Comparison of ENCODE assay signal across 25 cellular contexts in genomic region chr10:32911285-32912016, GRCh38. TPM values are rescaled to one million over a fixed set of nuclear protein-coding genes. Genes with fewer than 3 reads are reported as not detected.
DNase-seq lines count a peak whose midpoint lies in the region; ATAC-seq, FAIRE-seq and TF ChIP-seq lines count a peak whose summit lies in the region.
"Had no signal": no experiment of that assay in that cellular context is flagged by ENCODE, and none has a peak within 500 bp of the region (broad histone marks: within the 10 kb centered on the region; RNA-seq: fewer than 3 reads in every experiment).

No MANE protein-coding gene starts in this region.

- TF ChIP-seq EP300 in GM12878 (IDR thresholded peaks at IDR 0.05; ENCODE audit: borderline replicate concordance in 1 of 2, control insufficient read depth in 1 of 2, low read depth in 2 of 2, low read length in 2 of 2) (no peak), sigmoid colon (IDR thresholded peaks at IDR 0.05) (no peak)

- BruUV-seq in GM12878 (replicated peaks; lab: Mats Ljungman, UMichigan): no TSS peak

- ATAC-seq in GM12878 (no peak), pancreas (peak in 3 of 4 donors; percentile 45 to 77 (median 62))
- ATAC-seq: activated naive CD8-positive, alpha-beta T cell treated with anti-CD3 and anti-CD28 coated beads, Interleukin-2, amount 50 U/mL, for 24 hours; esophagus mucosa; gastrocnemius medialis; WTC11 had no signal

- peak overlapping the region; percentile 21 for H3K27ac Mint-ChIP-seq in activated naive CD4-positive, alpha-beta T cell treated with anti-CD3 and anti-CD28 coated beads, Interleukin-2, amount 10 ng/mL, durations not matched to agents 7 days and 5 days
- no peak overlapping the region for H3K27ac Mint-ChIP-seq in activated naive CD4-positive, alpha-beta T cell treated with anti-CD3 and anti-CD28 coated beads for 36 hours
- H3K27ac Mint-ChIP-seq in HFFc6: peak overlapping the region; percentile 52
- H3K27ac Mint-ChIP-seq: activated naive CD8-positive, alpha-beta T cell treated with anti-CD3 and anti-CD28 coated beads, Interleukin-2, amount 50 U/mL, for 24 hours had no signal

- H3K4me1 ChIP-seq in GM12878 (ENCODE audit: control insufficient read depth, insufficient read depth, low read length) (no peaks in the 10 kb centered on the region), pancreas (peaks cover 0 to 8% (median 3%) of the 10 kb centered on the region in 3 donors), sigmoid colon (no peaks in the 10 kb centered on the region), SJCRH30 (no peaks in the 10 kb centered on the region)
- H3K4me1 ChIP-seq: BLaER1, gastrocnemius medialis, psoas muscle had no signal

- 90% methylated on average over 11 of the region's 11 CpGs for WGBS in GM12878 (ENCODE audit: insufficient coverage, insufficient replicate concordance, low lambda C conversion rate, missing lambda C conversion rate)
- WGBS in pancreas, 2 donors: 80 to 83% methylated on average over 11 of the region's 11 CpGs
- 93% methylated on average over 11 of the region's 11 CpGs for WGBS in sigmoid colon, 2 donors

- RAD21 ChIA-PET in GM12878 (lab: Charles Lee; ENCODE audit: unreplicated experiment): no interaction called here

- H3K4me1 Mint-ChIP-seq in activated naive CD4-positive, alpha-beta T cell treated with anti-CD3 and anti-CD28 coated beads, Interleukin-2, amount 10 ng/mL, durations not matched to agents 7 days and 5 days: no peaks in the 10 kb centered on the region
- no peaks in the 10 kb centered on the region for H3K4me1 Mint-ChIP-seq in activated naive CD4-positive, alpha-beta T cell treated with anti-CD3 and anti-CD28 coated beads for 36 hours (ENCODE audit: low read depth)
- peaks cover 44% of the 10 kb centered on the region for H3K4me1 Mint-ChIP-seq in HFFc6 (ENCODE audit: low read depth)
- H3K4me1 Mint-ChIP-seq: WTC11 had no signal

- H3K27me3 Mint-ChIP-seq in activated naive CD4-positive, alpha-beta T cell treated with anti-CD3 and anti-CD28 coated beads, Interleukin-2, amount 10 ng/mL, durations not matched to agents 7 days and 5 days: no peaks in the 10 kb centered on the region
- no peaks in the 10 kb centered on the region for H3K27me3 Mint-ChIP-seq in activated naive CD4-positive, alpha-beta T cell treated with anti-CD3 and anti-CD28 coated beads for 36 hours (ENCODE audit: low read depth)
- peaks cover 4% of the 10 kb centered on the region for H3K27me3 Mint-ChIP-seq in HFFc6 (ENCODE audit: insufficient read depth)
- H3K27me3 Mint-ChIP-seq: activated naive CD8-positive, alpha-beta T cell treated with anti-CD3 and anti-CD28 coated beads, Interleukin-2, amount 50 U/mL, for 24 hours had no signal

- intact Hi-C loops in activated naive CD4-positive, alpha-beta T cell treated with anti-CD3 and anti-CD28 coated beads for 36 hours (cut with micrococcal nuclease): no loop called here
- intact Hi-C loops in GM12878 (cut with micrococcal nuclease; ENCODE audit: unreplicated experiment) (no loop called here), pancreas (cut with DNase I) (no loop called here), sigmoid colon (cut with DNase I) (no loop called here)

- H3K36me3 Mint-ChIP-seq in activated naive CD4-positive, alpha-beta T cell treated with anti-CD3 and anti-CD28 coated beads, Interleukin-2, amount 10 ng/mL, durations not matched to agents 7 days and 5 days: peaks cover 53% of the 10 kb centered on the region
- peaks cover 49% of the 10 kb centered on the region for H3K36me3 Mint-ChIP-seq in activated naive CD4-positive, alpha-beta T cell treated with anti-CD3 and anti-CD28 coated beads for 36 hours (ENCODE audit: low read depth)
- peaks cover 69% of the 10 kb centered on the region for H3K36me3 Mint-ChIP-seq in HFFc6 (ENCODE audit: low read depth)

- TF ChIP-seq POLR2A in GM12878 (IDR thresholded peaks at IDR 0.05; ENCODE audit: low read depth, low read length) (no peak), sigmoid colon (IDR thresholded peaks at IDR 0.05) (no peak)

- TF ChIP-seq CTCF in HFFc6 (IDR thresholded peaks at IDR 0.05) (no peak), GM12878 (IDR thresholded peaks at IDR 0.05 in 2 of 3, conservative IDR thresholded peaks at IDR 0.05 in 1 of 3; ENCODE audit: control insufficient read depth in 2 of 3, extremely low read depth in 1 of 3, insufficient read depth in 1 of 3, low read depth in 3 of 3, low read length in 3 of 3) (no peak), pancreas (IDR thresholded peaks at IDR 0.05) (no peak), sigmoid colon (IDR thresholded peaks at IDR 0.05) (no peak)

- H3K4me3 Mint-ChIP-seq in activated naive CD4-positive, alpha-beta T cell treated with anti-CD3 and anti-CD28 coated beads, Interleukin-2, amount 10 ng/mL, durations not matched to agents 7 days and 5 days: no peak overlapping the region
- no peak overlapping the region for H3K4me3 Mint-ChIP-seq in activated naive CD4-positive, alpha-beta T cell treated with anti-CD3 and anti-CD28 coated beads for 36 hours
- no peak overlapping the region; the same call in 1 of the 2 replicates for H3K4me3 Mint-ChIP-seq in HFFc6
- H3K4me3 Mint-ChIP-seq: activated naive CD8-positive, alpha-beta T cell treated with anti-CD3 and anti-CD28 coated beads, Interleukin-2, amount 50 U/mL, for 24 hours; WTC11 had no signal

- FAIRE-seq in GM12878 (lab: Jason Lieb, UNC) (peak; percentile 75), pancreas (lab: Jason Lieb, UNC) (no peak)
- FAIRE-seq: HTR-8/SVneo had no signal

- H3K4me2 ChIP-seq in GM12878 (ENCODE audit: control insufficient read depth, insufficient read depth): no peak overlapping the region
- H3K4me2 ChIP-seq: BLaER1 had no signal

- no peak for TF ChIP-seq RAD21 in GM12878 (IDR thresholded peaks at IDR 0.05; ENCODE audit: insufficient read depth, low read depth, low read length)

- CTCF ChIA-PET in activated naive CD4-positive, alpha-beta T cell treated with anti-CD3 and anti-CD28 coated beads, Interleukin-2, amount 10 ng/mL, durations not matched to agents 7 days and 5 days (lab: Charles Lee): no interaction called here
- CTCF ChIA-PET in activated naive CD4-positive, alpha-beta T cell treated with anti-CD3 and anti-CD28 coated beads for 36 hours (lab: Charles Lee): interaction anchor here (1.1 kb wide), 1 partner anchor 81 kb away, joined by 3 read pairs; no protein-coding TSS in a partner anchor
- CTCF ChIA-PET in GM12878 (lab: Yijun Ruan, JAX): no interaction called here

- no peak overlapping the region for H3K4me3 ChIP-seq in GM12878
- no peak overlapping the region for H3K4me3 ChIP-seq in pancreas
- no peak overlapping the region for H3K4me3 ChIP-seq in sigmoid colon
- no peak overlapping the region for H3K4me3 ChIP-seq in SJCRH30
- H3K4me3 ChIP-seq: BLaER1, gastrocnemius medialis, lung, psoas muscle had no signal

- H4K20me1 ChIP-seq in GM12878 (ENCODE audit: control insufficient read depth, insufficient read depth): no peaks in the 10 kb centered on the region; the same call in 1 of the 2 replicates
- H4K20me1 ChIP-seq: BLaER1 had no signal

- H3K36me3 ChIP-seq in GM12878 (ENCODE audit: control insufficient read depth in 2 of 2, insufficient read depth in 2 of 2, low read length in 1 of 2) (0 out of 4 replicates have a peak, but pooled peaks cover 0 to 3% of the 10 kb centered on the region in 2 experiments), pancreas (peaks cover 0 to 24% (median 0%) of the 10 kb centered on the region in 3 donors), sigmoid colon (peaks cover 8 to 76% (median 27%) of the 10 kb centered on the region in 4 donors), SJCRH30 (peaks cover 72% of the 10 kb centered on the region)

- SMC1A ChIA-PET in GM12878 (lab: Charles Lee; ENCODE audit: uncharacterized antibody, unreplicated experiment): no interaction called here

- no peaks in the 10 kb centered on the region for H3K79me2 ChIP-seq in GM12878 (ENCODE audit: control insufficient read depth, insufficient read depth, low read length)

- in situ Hi-C loops in GM12878 (cut with MboI): no loop called here

- POLR2A ChIA-PET in GM12878 (lab: Charles Lee): no interaction called here

- no peak overlapping the region for H2AFZ ChIP-seq in GM12878 (ENCODE audit: control insufficient read depth, low read depth, low read length)

- no peak overlapping the region for H3K27ac ChIP-seq in GM12878 (ENCODE audit: control insufficient read depth, insufficient read depth)
- H3K27ac ChIP-seq in pancreas: no peak overlapping the region
- no peak overlapping the region for H3K27ac ChIP-seq in sigmoid colon
- no peak overlapping the region for H3K27ac ChIP-seq in SJCRH30
- H3K27ac ChIP-seq: BLaER1, gastrocnemius medialis, psoas muscle had no signal

- no peaks in the 10 kb centered on the region for H3K9me3 ChIP-seq in GM12878 (replicated peaks; ENCODE audit: control insufficient read depth, insufficient read depth, low read length)
- no peaks in the 10 kb centered on the region for H3K9me3 ChIP-seq in pancreas
- H3K9me3 ChIP-seq in sigmoid colon: no peaks in the 10 kb centered on the region
- H3K9me3 ChIP-seq in SJCRH30 (replicated peaks): no peaks in the 10 kb centered on the region
- H3K9me3 ChIP-seq: gastrocnemius medialis, psoas muscle had no signal

- H3K27me3 ChIP-seq in GM12878 (replicated peaks in 1 of 2; ENCODE audit: control insufficient read depth in 2 of 2, insufficient read depth in 2 of 2, low read length in 1 of 2) (no peaks in the 10 kb centered on the region), pancreas (no peaks in the 10 kb centered on the region), sigmoid colon (no peaks in the 10 kb centered on the region), SJCRH30 (no peaks in the 10 kb centered on the region)
- H3K27me3 ChIP-seq: BLaER1, gastrocnemius medialis had no signal

- H3K9ac ChIP-seq in GM12878 (ENCODE audit: control insufficient read depth, insufficient read depth, low read length): no peak overlapping the region
- H3K9ac ChIP-seq: BLaER1 had no signal

- H3K9me3 Mint-ChIP-seq in activated naive CD4-positive, alpha-beta T cell treated with anti-CD3 and anti-CD28 coated beads, Interleukin-2, amount 10 ng/mL, durations not matched to agents 7 days and 5 days: no peaks in the 10 kb centered on the region
- H3K9me3 Mint-ChIP-seq in activated naive CD4-positive, alpha-beta T cell treated with anti-CD3 and anti-CD28 coated beads for 36 hours: no peaks in the 10 kb centered on the region
- no peaks in the 10 kb centered on the region for H3K9me3 Mint-ChIP-seq in HFFc6
- H3K9me3 Mint-ChIP-seq: activated naive CD8-positive, alpha-beta T cell treated with anti-CD3 and anti-CD28 coated beads, Interleukin-2, amount 50 U/mL, for 24 hours; WTC11 had no signal

- DNase-seq in activated naive CD4-positive, alpha-beta T cell treated with anti-CD3 and anti-CD28 coated beads, Interleukin-2, amount 10 ng/mL, durations not matched to agents 7 days and 5 days: no peak
- DNase-seq in activated naive CD4-positive, alpha-beta T cell treated with anti-CD3 and anti-CD28 coated beads for 36 hours: no peak
- DNase-seq in HFFc6: no peak
- DNase-seq in GM12878 (ENCODE audit: low read depth, low spot score): no peak
- DNase-seq in pancreas: no peak
- DNase-seq in NCI-H1694 (lab: John Stamatoyannopoulos, UW): no peak
- no peak for DNase-seq in sigmoid colon
- no peak for DNase-seq in SJCRH30
- DNase-seq: activated CD4-positive, alpha-beta T cell treated with anti-CD3 and anti-CD28 coated beads, Interleukin-2, amount 50 U/mL, for 48 hours; activated effector memory CD4-positive, alpha-beta T cell treated with Interleukin-2 at 50 U/mL for 16 hours; activated naive CD8-positive, alpha-beta T cell treated with anti-CD3 and anti-CD28 coated beads, Interleukin-2, amount 50 U/mL, for 24 hours; effector memory CD4-positive, alpha-beta T cell; gastrocnemius medialis; NCI-H1092; NCI-H2029; NCI-H526 treated with DMSO at 0.1 percent for 48 hours; psoas muscle; Right ventricle myocardium superior; T1000; trophoblast cell had no signal

RNA-seq across cellular contexts. Expression of gene ITGB1, which starts 46.6 kb away (rescaled TPM):
- total RNA-seq in activated naive CD4-positive, alpha-beta T cell treated with anti-CD3 and anti-CD28 coated beads for 36 hours: 10 to 100 TPM; 30.3 to 34.5 TPM
- 1,000 to 10,000 TPM; 1,442 to 1,960 (median 1,623) TPM for total RNA-seq in HFFc6 (2021; fragmentation: NEBNext Ultra II Directional; extraction: Animal tissue kit (Norgen Biotek cat#: 25700))
- 60.5 and 61.3 TPM in 2 replicates for total RNA-seq in GM12878 (2013; cell fraction: nucleolus; rRNA removed)
- total RNA-seq in GM12878 (2014; rRNA removed) (7.9 and 10.1 TPM in 2 replicates), GM12878 (2014; rRNA removed; fragmentation: Illumina TruSeq; extraction: Trizol) (10.7 and 11.0 TPM in 2 replicates), GM12878 (2021) (9.8 and 11.4 TPM in 2 replicates), pancreas (100 to 1,000 TPM in 5 of 6 donors, 10 to 100 TPM in 1; 81.8 to 316 (median 125) TPM), sigmoid colon (1,000 to 10,000 TPM in 1 of 4 donors, 100 to 1,000 TPM in 3; 588 to 1,360 (median 919) TPM)
- polyA plus RNA-seq in GM12878 (2011; ENCODE audit: low read depth): 24.4 TPM
- polyA plus RNA-seq in GM12878 (2011; rRNA removed) (20.7 and 33.0 TPM in 2 replicates), GM12878 (2014; fragmentation: Illumina TruSeq; extraction: Trizol) (9.7 and 12.6 TPM in 2 replicates), GM12878 (2014; fragmentation: Nextera tagmentation; extraction: Ambion mirVana) (1 to 10 TPM; 2.8 to 3.4 TPM), GM12878 (2014; rRNA removed) (7.9 and 8.2 TPM in 2 replicates), GM12878 (2016; fragmentation: Nextera tagmentation; extraction: Ambion mirVana) (10 to 100 TPM; 15.5 to 16.5 TPM), pancreas (10 to 100 TPM; 44.0 to 97.3 TPM), sigmoid colon (100 to 1,000 TPM in 1 of 3 donors, 10 to 100 TPM in 2; 43.8 to 151 (median 50.9) TPM)
- polyA plus RNA-seq in GM12878 (2011; cell fraction: cytosol; rRNA removed): 6.1 and 8.3 TPM in 2 replicates
- polyA plus RNA-seq in GM12878 (2011; cell fraction: nucleus; rRNA removed): 5.3 and 7.0 TPM in 2 replicates
- 35.8 and 40.1 TPM in 2 replicates for polyA plus RNA-seq in GM12878 (2012)
- 8.3 and 15.9 TPM in 2 replicates for polyA minus RNA-seq in GM12878 (2011; rRNA and poly(A)+ RNA removed)
- polyA minus RNA-seq in GM12878 (2011; cell fraction: cytosol; rRNA and poly(A)+ RNA removed): 30.9 and 57.1 TPM in 2 replicates
- 5.3 and 10.5 TPM in 2 replicates for polyA minus RNA-seq in GM12878 (2011; cell fraction: nucleus; rRNA and poly(A)+ RNA removed)
- 331 and 339 TPM in 2 replicates for total RNA-seq in SJCRH30 (2014; rRNA removed; shearing (Covaris generic))
